ENCODE assay signal across 1 cellular context in genomic region chr2:37149626-37150322, GRCh38.
A peak's percentile ranks its signal among the peaks of the same experiment; 100 is the strongest.
TF ChIP-seq lines count a peak whose summit lies in the region.

No MANE protein-coding gene starts in this region.

TF ChIP-seq in HepG2, 621 proteins besides CTCF, POLR2A, EP300 and RAD21:
- TF ChIP-seq ASH2L (IDR thresholded peaks at IDR 0.05; ENCODE audit: insufficient read length, low read depth, low read length) (peak; percentile 15), SOX5 (CRISPR knock-in tag; IDR thresholded peaks at IDR 0.05; ENCODE audit: borderline replicate concordance) (0 out of 2 replicates have a peak, but pooled peaks have one; percentile 11), ZNF121 (CRISPR knock-in tag; IDR thresholded peaks at IDR 0.05) (no peak), ZNF264 (CRISPR knock-in tag; IDR thresholded peaks at IDR 0.05) (peak; percentile 55; the same call in 1 of the 2 replicates), ATF1 (CRISPR knock-in tag; IDR thresholded peaks at IDR 0.05) (0 out of 2 replicates have a peak, but pooled peaks have one; percentile 34), KAT8 (CRISPR knock-in tag; IDR thresholded peaks at IDR 0.05) (0 out of 2 replicates have a peak, but pooled peaks have one; percentile 26), PAX8 (CRISPR knock-in tag; IDR thresholded peaks at IDR 0.05; ENCODE audit: borderline replicate concordance) (no peak), ZNF629 (CRISPR knock-in tag; conservative IDR thresholded peaks at IDR 0.05) (no peak), SOX13 (IDR thresholded peaks at IDR 0.05) (no peak), SOX13 (CRISPR knock-in tag; conservative IDR thresholded peaks at IDR 0.05 in 1 of 2, IDR thresholded peaks at IDR 0.05 in 1 of 2) (0 out of 4 replicates have a peak, but pooled peaks of 1 of the 2 experiments have one; percentile 14)
